In genomic region chr18:48623468-48624220, GRCh38 we compare ENCODE assay signal across 10 cellular contexts.
DNase-seq lines count a peak whose midpoint lies in the region; ATAC-seq and TF ChIP-seq lines count a peak whose summit lies in the region.
"Had no signal": no experiment of that assay in that cellular context is flagged by ENCODE, and none has a peak within 500 bp of the region (broad histone marks: within the 10 kb centered on the region; RNA-seq: fewer than 3 reads in every experiment).

No MANE protein-coding gene starts in this region.

- no peak for TF ChIP-seq CTCF in mesothelial cell of epicardium (IDR thresholded peaks at IDR 0.05; ENCODE audit: unreplicated experiment)

- peaks cover 9% of the 10 kb centered on the region for H3K36me3 Mint-ChIP-seq in mesothelial cell of epicardium
- H3K36me3 Mint-ChIP-seq in activated CD8-positive, alpha-beta memory T cell treated with anti-CD3 and anti-CD28 coated beads, Interleukin-2, amount 10 ng/mL, durations not matched to agents 7 days and 5 days = no peaks in the 10 kb centered on the region

- peaks cover 31% of the 10 kb centered on the region for H3K4me1 Mint-ChIP-seq in mesothelial cell of epicardium
- H3K4me1 Mint-ChIP-seq in activated CD8-positive, alpha-beta memory T cell treated with anti-CD3 and anti-CD28 coated beads, Interleukin-2, amount 10 ng/mL, durations not matched to agents 7 days and 5 days = peaks cover 4% of the 10 kb centered on the region

- ATAC-seq in activated CD8-positive, alpha-beta memory T cell treated with anti-CD3 and anti-CD28 coated beads, Interleukin-2, amount 10 ng/mL, durations not matched to agents 7 days and 5 days = no peak
- ATAC-seq in GM18870 (IDR thresholded peaks at IDR 0.05; ENCODE audit: unreplicated experiment) (no peak), HG02623 (IDR thresholded peaks at IDR 0.05; ENCODE audit: unreplicated experiment) (no peak)

- no peaks in the 10 kb centered on the region for H3K27me3 Mint-ChIP-seq in mesothelial cell of epicardium (ENCODE audit: low read depth)
- no peaks in the 10 kb centered on the region for H3K27me3 Mint-ChIP-seq in activated CD8-positive, alpha-beta memory T cell treated with anti-CD3 and anti-CD28 coated beads, Interleukin-2, amount 10 ng/mL, durations not matched to agents 7 days and 5 days

- no peaks in the 10 kb centered on the region for H3K9me3 Mint-ChIP-seq in mesothelial cell of epicardium
- H3K9me3 Mint-ChIP-seq in activated CD8-positive, alpha-beta memory T cell treated with anti-CD3 and anti-CD28 coated beads, Interleukin-2, amount 10 ng/mL, durations not matched to agents 7 days and 5 days (ENCODE audit: low read depth) = no peaks in the 10 kb centered on the region

- peak overlapping the region; percentile 94 for H3K27ac Mint-ChIP-seq in mesothelial cell of epicardium
- no peak overlapping the region for H3K27ac Mint-ChIP-seq in activated CD8-positive, alpha-beta memory T cell treated with anti-CD3 and anti-CD28 coated beads, Interleukin-2, amount 10 ng/mL, durations not matched to agents 7 days and 5 days

- CTCF ChIA-PET in activated CD8-positive, alpha-beta memory T cell treated with anti-CD3 and anti-CD28 coated beads, Interleukin-2, amount 10 ng/mL, durations not matched to agents 7 days and 5 days (lab: Charles Lee) = no interaction called here

- TF ChIP-seq EP300 in Ishikawa (IDR thresholded peaks at IDR 0.05; ENCODE audit: borderline replicate concordance) = no peak

- in situ Hi-C loops in ACHN (cut with HindIII; ENCODE audit: low pct_ligation_motif_present, low pct_unique_long_range_greater_than_20kb, low sequenced_read_pairs) = no loop called here

- DNase-seq in ACHN (peak; percentile 88), mesothelial cell of epicardium (ENCODE audit: low spot score in 2 of 2, unreplicated experiment in 2 of 2) (no peak), NCI-H345 treated with DMSO at 0.1 percent for 48 hours (lab: John Stamatoyannopoulos, UW; ENCODE audit: unreplicated experiment) (no peak)
- no peak for DNase-seq in activated CD8-positive, alpha-beta memory T cell treated with anti-CD3 and anti-CD28 coated beads, Interleukin-2, amount 10 ng/mL, durations not matched to agents 7 days and 5 days
- DNase-seq: NCI-H1436 treated with DMSO at 0.1 percent for 48 hours had no signal

- no peak overlapping the region for H3K4me3 Mint-ChIP-seq in mesothelial cell of epicardium
- no peak overlapping the region for H3K4me3 Mint-ChIP-seq in activated CD8-positive, alpha-beta memory T cell treated with anti-CD3 and anti-CD28 coated beads, Interleukin-2, amount 10 ng/mL, durations not matched to agents 7 days and 5 days

- peak overlapping the region; percentile 20 for H3K27ac ChIP-seq in cingulate gyrus (ENCODE audit: low read depth, low read length)
- H3K27ac ChIP-seq: parathyroid adenoma had no signal

- TF ChIP-seq RAD21 in Ishikawa (IDR thresholded peaks at IDR 0.05; ENCODE audit: low read depth) = no peak

TF ChIP-seq in Ishikawa, 13 proteins besides CTCF, POLR2A, EP300 and RAD21:
- TF ChIP-seq TCF12 (IDR thresholded peaks at IDR 0.05; ENCODE audit: low read depth) (no peak), TEAD4 (IDR thresholded peaks at IDR 0.05) (peak; percentile 54; the same call in 1 of the 2 replicates), YY1 (IDR thresholded peaks at IDR 0.05; ENCODE audit: low read depth) (0 out of 2 replicates have a peak, but pooled peaks have one; percentile 23), CREB1 (IDR thresholded peaks at IDR 0.05; ENCODE audit: low read depth) (no peak)
